ENCODE assay signal across 8 cellular contexts in genomic region chr14:61025239-61026223, GRCh38.
DNase-seq lines count a peak whose midpoint lies in the region; ATAC-seq and FAIRE-seq lines count a peak whose summit lies in the region.

No MANE protein-coding gene starts in this region.

- ATAC-seq in HG03442 (IDR thresholded peaks at IDR 0.05; ENCODE audit: unreplicated experiment), result peak; percentile 46
- ATAC-seq in GM19324 (IDR thresholded peaks at IDR 0.05; ENCODE audit: low FRiP score, unreplicated experiment), result no peak

- DNase-seq in GM04504 (ENCODE audit: low read depth) (peak; percentile 47), NCI-H526 treated with DMSO at 0.1 percent for 48 hours (lab: John Stamatoyannopoulos, UW) (peak; percentile 82), middle frontal gyrus (ENCODE audit: extremely low spot score, low spot score) (peak; percentile 75)
- peak; percentile 38 for DNase-seq in activated CD4-positive, alpha-beta T cell treated with anti-CD3 and anti-CD28 coated beads, Interleukin-2, amount 50 U/mL, for 1 hour
- peak; percentile 4 for DNase-seq in stimulated activated CD8-positive, alpha-beta memory T cell treated with anti-CD3 and anti-CD28 coated beads, Interleukin-7, amount 100 ng/mL, for 24 hours (ENCODE audit: low read depth)

- FAIRE-seq in endometrium (lab: Jason Lieb, UNC), result peak; percentile 89

Comparison
In these comparisons a context has a peak if more than half of its experiments do, and no peak if none do; other contexts are left out.
1. DNase-seq: peak in every context shown above with its lines; median percentile 82 in NCI-H526 treated with DMSO at 0.1 percent for 48 hours; 75 in middle frontal gyrus; 47 in GM04504; 38 in activated CD4-positive, alpha-beta T cell treated with anti-CD3 and anti-CD28 coated beads, Interleukin-2, amount 50 U/mL, for 1 hour; 4 in stimulated activated CD8-positive, alpha-beta memory T cell treated with anti-CD3 and anti-CD28 coated beads, Interleukin-7, amount 100 ng/mL, for 24 hours.